In the genomic region with DNA sequence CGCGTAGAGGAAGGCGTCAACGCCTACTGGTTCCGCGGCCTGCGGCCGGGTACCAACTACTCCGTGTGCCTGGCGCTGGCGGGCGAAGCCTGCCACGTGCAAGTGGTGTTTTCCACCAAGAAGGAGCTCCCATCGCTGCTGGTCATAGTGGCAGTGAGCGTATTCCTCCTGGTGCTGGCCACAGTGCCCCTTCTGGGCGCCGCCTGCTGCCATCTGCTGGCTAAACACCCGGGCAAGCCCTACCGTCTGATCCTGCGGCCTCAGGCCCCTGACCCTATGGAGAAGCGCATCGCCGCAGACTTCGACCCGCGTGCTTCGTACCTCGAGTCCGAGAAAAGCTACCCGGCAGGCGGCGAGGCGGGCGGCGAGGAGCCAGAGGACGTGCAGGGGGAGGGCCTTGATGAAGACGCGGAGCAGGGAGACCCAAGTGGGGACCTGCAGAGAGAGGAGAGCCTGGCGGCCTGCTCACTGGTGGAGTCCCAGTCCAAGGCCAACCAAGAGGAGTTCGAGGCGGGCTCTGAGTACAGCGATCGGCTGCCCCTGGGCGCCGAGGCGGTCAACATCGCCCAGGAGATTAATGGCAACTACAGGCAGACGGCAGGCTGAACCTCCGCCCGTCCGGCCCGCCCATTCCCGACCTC, we compare ENCODE assay signal across 1 cellular context.
A peak's percentile ranks its signal among the peaks of the same experiment; 100 is the strongest.
TF ChIP-seq lines count a peak whose summit lies in the region.

No MANE protein-coding gene starts in this region.

TF ChIP-seq in HepG2, 621 proteins besides CTCF, POLR2A, EP300 and RAD21 (continued from another document):
- TF ChIP-seq ZC3H4 (CRISPR knock-in tag; IDR thresholded peaks at IDR 0.05; ENCODE audit: borderline replicate concordance): no peak
- TF ChIP-seq HNRNPL (IDR thresholded peaks at IDR 0.05; ENCODE audit: low read depth, low read length): peak; percentile 66; the same call in 1 of the 2 replicates
- TF ChIP-seq, protein P1, sequence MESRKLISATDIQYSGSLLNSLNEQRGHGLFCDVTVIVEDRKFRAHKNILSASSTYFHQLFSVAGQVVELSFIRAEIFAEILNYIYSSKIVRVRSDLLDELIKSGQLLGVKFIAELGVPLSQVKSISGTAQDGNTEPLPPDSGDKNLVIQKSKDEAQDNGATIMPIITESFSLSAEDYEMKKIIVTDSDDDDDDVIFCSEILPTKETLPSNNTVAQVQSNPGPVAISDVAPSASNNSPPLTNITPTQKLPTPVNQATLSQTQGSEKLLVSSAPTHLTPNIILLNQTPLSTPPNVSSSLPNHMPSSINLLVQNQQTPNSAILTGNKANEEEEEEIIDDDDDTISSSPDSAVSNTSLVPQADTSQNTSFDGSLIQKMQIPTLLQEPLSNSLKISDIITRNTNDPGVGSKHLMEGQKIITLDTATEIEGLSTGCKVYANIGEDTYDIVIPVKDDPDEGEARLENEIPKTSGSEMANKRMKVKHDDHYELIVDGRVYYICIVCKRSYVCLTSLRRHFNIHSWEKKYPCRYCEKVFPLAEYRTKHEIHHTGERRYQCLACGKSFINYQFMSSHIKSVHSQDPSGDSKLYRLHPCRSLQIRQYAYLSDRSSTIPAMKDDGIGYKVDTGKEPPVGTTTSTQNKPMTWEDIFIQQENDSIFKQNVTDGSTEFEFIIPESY (CRISPR knock-in tag; IDR thresholded peaks at IDR 0.05): peak; percentile 36; the same call in 1 of the 2 replicates
- TF ChIP-seq, protein P2, sequence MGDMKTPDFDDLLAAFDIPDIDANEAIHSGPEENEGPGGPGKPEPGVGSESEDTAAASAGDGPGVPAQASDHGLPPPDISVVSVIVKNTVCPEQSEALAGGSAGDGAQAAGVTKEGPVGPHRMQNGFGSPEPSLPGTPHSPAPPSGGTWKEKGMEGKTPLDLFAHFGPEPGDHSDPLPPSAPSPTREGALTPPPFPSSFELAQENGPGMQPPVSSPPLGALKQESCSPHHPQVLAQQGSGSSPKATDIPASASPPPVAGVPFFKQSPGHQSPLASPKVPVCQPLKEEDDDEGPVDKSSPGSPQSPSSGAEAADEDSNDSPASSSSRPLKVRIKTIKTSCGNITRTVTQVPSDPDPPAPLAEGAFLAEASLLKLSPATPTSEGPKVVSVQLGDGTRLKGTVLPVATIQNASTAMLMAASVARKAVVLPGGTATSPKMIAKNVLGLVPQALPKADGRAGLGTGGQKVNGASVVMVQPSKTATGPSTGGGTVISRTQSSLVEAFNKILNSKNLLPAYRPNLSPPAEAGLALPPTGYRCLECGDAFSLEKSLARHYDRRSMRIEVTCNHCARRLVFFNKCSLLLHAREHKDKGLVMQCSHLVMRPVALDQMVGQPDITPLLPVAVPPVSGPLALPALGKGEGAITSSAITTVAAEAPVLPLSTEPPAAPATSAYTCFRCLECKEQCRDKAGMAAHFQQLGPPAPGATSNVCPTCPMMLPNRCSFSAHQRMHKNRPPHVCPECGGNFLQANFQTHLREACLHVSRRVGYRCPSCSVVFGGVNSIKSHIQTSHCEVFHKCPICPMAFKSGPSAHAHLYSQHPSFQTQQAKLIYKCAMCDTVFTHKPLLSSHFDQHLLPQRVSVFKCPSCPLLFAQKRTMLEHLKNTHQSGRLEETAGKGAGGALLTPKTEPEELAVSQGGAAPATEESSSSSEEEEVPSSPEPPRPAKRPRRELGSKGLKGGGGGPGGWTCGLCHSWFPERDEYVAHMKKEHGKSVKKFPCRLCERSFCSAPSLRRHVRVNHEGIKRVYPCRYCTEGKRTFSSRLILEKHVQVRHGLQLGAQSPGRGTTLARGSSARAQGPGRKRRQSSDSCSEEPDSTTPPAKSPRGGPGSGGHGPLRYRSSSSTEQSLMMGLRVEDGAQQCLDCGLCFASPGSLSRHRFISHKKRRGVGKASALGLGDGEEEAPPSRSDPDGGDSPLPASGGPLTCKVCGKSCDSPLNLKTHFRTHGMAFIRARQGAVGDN (CRISPR knock-in tag; IDR thresholded peaks at IDR 0.05): 0 out of 2 replicates have a peak, but pooled peaks have one; percentile 18
- no peak for TF ChIP-seq ELF4 (CRISPR knock-in tag; IDR thresholded peaks at IDR 0.05; ENCODE audit: borderline replicate concordance)
